In genomic region chr1:247316590-247317197, GRCh38 we compare ENCODE assay signal across 17 cellular contexts.
DNase-seq lines count a peak whose midpoint lies in the region; ATAC-seq lines count a peak whose summit lies in the region.
"Had no signal": no experiment of that assay in that cellular context is flagged by ENCODE, and none has a peak within 500 bp of the region (broad histone marks: within the 10 kb centered on the region; RNA-seq: fewer than 3 reads in every experiment).

No MANE protein-coding gene starts in this region.

- H3K4me2 ChIP-seq in BLaER1, result peak overlapping the region; percentile 76
- H3K4me2 ChIP-seq: smooth muscle cell had no signal

- DNase-seq in kidney tubule cell (ENCODE audit: low spot score), result peak; percentile 70
- DNase-seq in NCI-H1092 (lab: John Stamatoyannopoulos, UW), result no peak
- no peak for DNase-seq in HUDEP-2 (lab: John Stamatoyannopoulos, UW; ENCODE audit: unreplicated experiment in 76 of 76)
- no peak for DNase-seq in DMS 273 treated with DMSO at 0.1 percent for 48 hours (lab: John Stamatoyannopoulos, UW)
- DNase-seq in superior temporal gyrus (ENCODE audit: extremely low spot score), result no peak
- DNase-seq: activated CD4-positive, alpha-beta T cell treated with anti-CD3 and anti-CD28 coated beads for 48 hours; activated CD8-positive, alpha-beta memory T cell treated with anti-CD3 and anti-CD28 coated beads, Interleukin-2, amount 50 U/mL, for 4 hours; activated effector memory CD4-positive, alpha-beta T cell treated with anti-CD3 and anti-CD28 coated beads, Interleukin-2, amount 50 U/mL, for 16 hours; CD4-positive, CD25-positive, alpha-beta regulatory T cell; GOT3; NCI-H2029 treated with DMSO at 0.1 percent for 48 hours; psoas muscle; stimulated activated CD4-positive, alpha-beta T cell treated with anti-CD3 and anti-CD28 coated beads, Interleukin-4, amount 100 ng/mL, for 24 hours had no signal

- peaks cover 76% of the 10 kb centered on the region for H3K36me3 ChIP-seq in BLaER1

- no peaks in the 10 kb centered on the region for H3K9me3 ChIP-seq in BLaER1
- H3K9me3 ChIP-seq: psoas muscle had no signal

- no peak overlapping the region for H3K4me3 ChIP-seq in BLaER1
- H3K4me3 ChIP-seq: psoas muscle, smooth muscle cell had no signal

- H3K27ac ChIP-seq in BLaER1, result peak overlapping the region; percentile 24
- H3K27ac ChIP-seq: psoas muscle had no signal

- 0 out of 2 replicates have a peak overlapping the region, but pooled peaks have one; percentile 16 for H3K9ac ChIP-seq in BLaER1

- no peaks in the 10 kb centered on the region for H4K20me1 ChIP-seq in BLaER1

- no peaks in the 10 kb centered on the region for H3K27me3 ChIP-seq in BLaER1

- ATAC-seq in GM18907 (IDR thresholded peaks at IDR 0.05; ENCODE audit: unreplicated experiment), result peak; percentile 60
- peak; percentile 46 for ATAC-seq in HG03378 (IDR thresholded peaks at IDR 0.05; ENCODE audit: unreplicated experiment)
- ATAC-seq: psoas muscle had no signal

- peaks cover 33% of the 10 kb centered on the region for H3K4me1 ChIP-seq in BLaER1
- H3K4me1 ChIP-seq: psoas muscle had no signal
